In genomic region chr16:89191033-89191900, GRCh38 we compare ENCODE assay signal across 1 cellular context.
TF ChIP-seq lines count a peak whose summit lies in the region.

No MANE protein-coding gene starts in this region.

TF ChIP-seq in HepG2, 621 proteins besides CTCF, POLR2A, EP300 and RAD21 (continued from another document and continues in another):
- TF ChIP-seq ZNF547 (CRISPR knock-in tag; IDR thresholded peaks at IDR 0.05) (no peak), ZNF775 (CRISPR knock-in tag; IDR thresholded peaks at IDR 0.05; ENCODE audit: borderline replicate concordance) (no peak), CBX2 (IDR thresholded peaks at IDR 0.05; ENCODE audit: low read depth, low read length) (no peak), CBX2 (CRISPR knock-in tag; IDR thresholded peaks at IDR 0.05; ENCODE audit: low read depth) (no peak), CHD2 (IDR thresholded peaks at IDR 0.05; ENCODE audit: low read depth, low read length) (peak; percentile 28; the same call in 1 of the 2 replicates), ZNF501 (CRISPR knock-in tag; IDR thresholded peaks at IDR 0.05) (0 out of 2 replicates have a peak, but pooled peaks have one; percentile 21), ZFP62 (CRISPR knock-in tag; IDR thresholded peaks at IDR 0.05) (no peak), RFX3 (CRISPR knock-in tag; IDR thresholded peaks at IDR 0.05) (no peak), KDM1A (CRISPR knock-in tag; IDR thresholded peaks at IDR 0.05) (no peak), ATF5 (CRISPR knock-in tag; IDR thresholded peaks at IDR 0.05; ENCODE audit: low read depth) (0 out of 2 replicates have a peak, but pooled peaks have one; percentile 48), PHF8 (CRISPR knock-in tag; IDR thresholded peaks at IDR 0.05) (no peak; the same call in 1 of the 2 replicates), TGIF2 (CRISPR knock-in tag; IDR thresholded peaks at IDR 0.05) (no peak), ZNF335 (CRISPR knock-in tag; IDR thresholded peaks at IDR 0.05) (0 out of 2 replicates have a peak, but pooled peaks have one; percentile 12), ZNF556 (CRISPR knock-in tag; IDR thresholded peaks at IDR 0.05; ENCODE audit: borderline replicate concordance) (no peak), TEAD3 (CRISPR knock-in tag; optimal IDR thresholded peaks at IDR 0.05; ENCODE audit: borderline replicate concordance) (peak; percentile 17), POLR2AphosphoS2 (IDR thresholded peaks at IDR 0.05; ENCODE audit: low read depth, low read length) (no peak), ZNF720 (CRISPR knock-in tag; IDR thresholded peaks at IDR 0.05) (0 out of 2 replicates have a peak, but pooled peaks have one; percentile 14), ZNF510 (CRISPR knock-in tag; IDR thresholded peaks at IDR 0.05; ENCODE audit: low read depth) (no peak), SNAPC4 (CRISPR knock-in tag; IDR thresholded peaks at IDR 0.05) (no peak; the same call in 1 of the 2 replicates), ZNF746 (CRISPR knock-in tag; IDR thresholded peaks at IDR 0.05) (no peak), NCOA1 (CRISPR knock-in tag; IDR thresholded peaks at IDR 0.05) (no peak), AGO2 (optimal IDR thresholded peaks at IDR 0.05; ENCODE audit: low read depth, low read length) (peak; percentile 77), SIN3A (IDR thresholded peaks at IDR 0.05; ENCODE audit: borderline replicate concordance, low read depth, low read length) (peak; percentile 30; the same call in 1 of the 2 replicates), E2F2 (CRISPR knock-in tag; IDR thresholded peaks at IDR 0.05; ENCODE audit: borderline replicate concordance) (no peak), ATF1 (CRISPR knock-in tag; IDR thresholded peaks at IDR 0.05) (no peak), ZNF646 (CRISPR knock-in tag; IDR thresholded peaks at IDR 0.05) (no peak), NFE2L2 (IDR thresholded peaks at IDR 0.05; ENCODE audit: low read length) (no peak), ZNF780A (CRISPR knock-in tag; IDR thresholded peaks at IDR 0.05) (no peak), SSRP1 (CRISPR knock-in tag; IDR thresholded peaks at IDR 0.05) (no peak), ZFY (CRISPR knock-in tag; IDR thresholded peaks at IDR 0.05) (peak; percentile 74; the same call in 1 of the 2 replicates), ZNF776 (CRISPR knock-in tag; IDR thresholded peaks at IDR 0.05) (peak; percentile 81; the same call in 1 of the 2 replicates), KAT2B (IDR thresholded peaks at IDR 0.05; ENCODE audit: borderline replicate concordance, low read depth, low read length) (no peak), BORCS8-MEF2B (CRISPR knock-in tag; IDR thresholded peaks at IDR 0.05) (peak; percentile 89), ZNF282 (IDR thresholded peaks at IDR 0.05; ENCODE audit: partially characterized antibody) (no peak), ZBTB39 (CRISPR knock-in tag; IDR thresholded peaks at IDR 0.05) (no peak), KDM5A (IDR thresholded peaks at IDR 0.05; ENCODE audit: borderline replicate concordance, low read length) (no peak), MATR3 (CRISPR knock-in tag; IDR thresholded peaks at IDR 0.05) (no peak), GLI4 (CRISPR knock-in tag; IDR thresholded peaks at IDR 0.05; ENCODE audit: borderline replicate concordance) (no peak), PCBP1 (IDR thresholded peaks at IDR 0.05; ENCODE audit: borderline replicate concordance, low read depth, low read length) (no peak), SCMH1 (CRISPR knock-in tag; IDR thresholded peaks at IDR 0.05; ENCODE audit: borderline replicate concordance) (no peak), ZNF260 (CRISPR knock-in tag; IDR thresholded peaks at IDR 0.05; ENCODE audit: borderline replicate concordance, low read depth) (no peak), SRSF4 (IDR thresholded peaks at IDR 0.05; ENCODE audit: low read depth, low read length, poor library complexity, severe bottlenecking) (no peak), MBNL3 (CRISPR knock-in tag; conservative IDR thresholded peaks at IDR 0.05) (no peak), HOMEZ (CRISPR knock-in tag; IDR thresholded peaks at IDR 0.05; ENCODE audit: low read depth) (no peak), MAF1 (CRISPR knock-in tag; IDR thresholded peaks at IDR 0.05; ENCODE audit: borderline replicate concordance) (no peak; the same call in 1 of the 2 replicates), ZNF136 (CRISPR knock-in tag; IDR thresholded peaks at IDR 0.05; ENCODE audit: low read depth) (no peak), ZNF816 (CRISPR knock-in tag; IDR thresholded peaks at IDR 0.05; ENCODE audit: borderline replicate concordance) (no peak), KMT2A (CRISPR knock-in tag; IDR thresholded peaks at IDR 0.05) (peak; percentile 65; the same call in 1 of the 2 replicates), ZNF460 (CRISPR knock-in tag; IDR thresholded peaks at IDR 0.05; ENCODE audit: borderline replicate concordance) (no peak), MAFG (CRISPR knock-in tag; IDR thresholded peaks at IDR 0.05) (no peak), ZNF639 (CRISPR knock-in tag; conservative IDR thresholded peaks at IDR 0.05) (no peak), SAFB2 (CRISPR knock-in tag; IDR thresholded peaks at IDR 0.05; ENCODE audit: borderline replicate concordance, low read depth) (0 out of 2 replicates have a peak, but pooled peaks have one; percentile 16), YY1 (IDR thresholded peaks at IDR 0.05; ENCODE audit: insufficient read depth, insufficient replicate concordance, low read depth, low read length) (no peak)
